ENCODE assay signal across 8 cellular contexts in the genomic region with DNA sequence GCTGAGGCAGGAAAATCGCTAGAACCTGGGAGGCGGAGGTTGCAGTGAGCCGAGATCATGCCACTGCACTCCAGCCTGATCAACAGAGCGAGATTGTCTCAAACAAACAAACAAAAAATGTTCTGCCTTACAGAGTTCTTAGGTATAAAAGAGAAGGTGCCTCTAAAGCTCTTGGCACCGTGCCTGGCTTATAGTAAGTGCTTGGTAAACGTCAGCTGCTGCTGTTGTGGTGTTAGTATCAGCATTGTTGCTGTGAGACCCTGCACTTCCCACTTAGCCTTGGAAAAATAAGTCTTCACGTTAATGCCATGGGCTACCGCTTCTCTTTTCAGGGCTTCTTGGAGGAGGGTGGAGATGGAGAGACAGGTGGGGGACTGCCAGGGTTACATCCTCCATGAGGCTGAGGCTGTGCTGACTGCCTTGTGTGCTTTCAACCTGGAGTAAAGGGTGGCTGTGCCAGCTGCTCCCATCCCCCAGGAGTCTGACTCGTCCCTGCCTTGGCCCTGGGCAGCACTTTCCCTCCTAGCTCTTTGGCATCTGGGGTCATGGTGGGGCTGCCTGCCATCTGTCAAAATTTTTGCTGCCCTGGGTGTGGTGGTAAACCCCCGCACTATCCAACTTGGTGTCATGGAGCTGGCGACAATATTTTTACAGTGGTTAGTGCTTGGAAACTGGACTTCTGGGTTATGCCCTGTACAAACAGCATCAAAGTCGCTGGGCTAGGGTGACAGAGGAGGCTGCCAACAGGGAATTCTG. TPM values are rescaled to one million over a fixed set of nuclear protein-coding genes. Genes with fewer than 3 reads are reported as not detected.
DNase-seq lines count a peak whose midpoint lies in the region; ATAC-seq and TF ChIP-seq lines count a peak whose summit lies in the region.

No MANE protein-coding gene starts in this region.

- no peak for TF ChIP-seq CTCF in esophagus squamous epithelium (IDR thresholded peaks at IDR 0.05)

- DNase-seq in NCI-H82 (lab: John Stamatoyannopoulos, UW), result peak; percentile 82
- DNase-seq in esophagus squamous epithelium (lab: John Stamatoyannopoulos, UW), result no peak
- no peak for DNase-seq in KBM-7
- DNase-seq in NCI-H1930 (lab: John Stamatoyannopoulos, UW), result no peak

- H3K9me3 ChIP-seq in HUES48 (ENCODE audit: control insufficient read depth, insufficient read depth, low read length), result no peaks in the 10 kb centered on the region
- H3K9me3 ChIP-seq in esophagus squamous epithelium, result no peaks in the 10 kb centered on the region
- H3K9me3 ChIP-seq in skeletal muscle satellite cell (replicated peaks; ENCODE audit: low read length), result no peaks in the 10 kb centered on the region

- H3K27ac ChIP-seq in HUES48 (ENCODE audit: low read depth, low read length), result peak overlapping the region; percentile 6
- H3K27ac ChIP-seq in esophagus squamous epithelium, result peak overlapping the region; percentile 29 to 86 (median 78)

- WGBS in esophagus squamous epithelium, 2 donors, result 35 to 40% methylated on average over 10 to 12 of the region's 12 CpGs

- H3K27me3 ChIP-seq in HUES48 (ENCODE audit: control insufficient read depth, insufficient read depth, low read length), result no peaks in the 10 kb centered on the region
- no peaks in the 10 kb centered on the region for H3K27me3 ChIP-seq in esophagus squamous epithelium
- no peaks in the 10 kb centered on the region for H3K27me3 ChIP-seq in skeletal muscle satellite cell (ENCODE audit: control insufficient read depth, insufficient read depth, low read length)

- peaks cover 57% of the 10 kb centered on the region for H3K4me1 ChIP-seq in HUES48 (ENCODE audit: control insufficient read depth, insufficient read depth, low read length)
- H3K4me1 ChIP-seq in esophagus squamous epithelium, result peaks cover 17 to 62% (median 48%) of the 10 kb centered on the region in 3 donors
- H3K4me1 ChIP-seq in skeletal muscle satellite cell (ENCODE audit: control insufficient read depth, insufficient read depth, low read length), result peaks cover 12% of the 10 kb centered on the region

- in situ Hi-C loops in KBM-7 (cut with MboI; ENCODE audit: low pct_unique_long_range_greater_than_20kb, low sequenced_read_pairs), result no loop called here

- no peak for TF ChIP-seq POLR2A in esophagus squamous epithelium (IDR thresholded peaks at IDR 0.05)

- intact Hi-C loops in esophagus squamous epithelium (cut with DNase I), result no loop called here

- no peak overlapping the region for H3K4me3 ChIP-seq in HUES48 (ENCODE audit: low read depth, low read length)
- peak overlapping the region in 1 of 4 donors; percentile 38 for H3K4me3 ChIP-seq in esophagus squamous epithelium
- no peak overlapping the region for H3K4me3 ChIP-seq in skeletal muscle satellite cell (ENCODE audit: low read length)

- ATAC-seq in HG02642 (IDR thresholded peaks at IDR 0.05; ENCODE audit: poor library complexity, unreplicated experiment) (no peak), HG02840 (IDR thresholded peaks at IDR 0.05; ENCODE audit: low FRiP score, unreplicated experiment) (no peak)

- H3K4me2 ChIP-seq in skeletal muscle satellite cell (ENCODE audit: low read length), result peak overlapping the region; percentile 0

- no peak overlapping the region for H3K9ac ChIP-seq in HUES48 (ENCODE audit: low read depth, low read length)
- H3K9ac ChIP-seq in skeletal muscle satellite cell (ENCODE audit: low read depth, low read length), result no peak overlapping the region

- H3K36me3 ChIP-seq in HUES48 (ENCODE audit: control insufficient read depth, insufficient read depth, low read length) (no peaks in the 10 kb centered on the region), esophagus squamous epithelium (no peaks in the 10 kb centered on the region), skeletal muscle satellite cell (ENCODE audit: insufficient read depth, low read length) (no peaks in the 10 kb centered on the region)

RNA-seq across cellular contexts. Expression of a gene that starts 17.8 kb away (rescaled TPM):
- total RNA-seq in esophagus squamous epithelium, result 10 to 100 TPM; 65.4 to 77.0 (median 71.5) TPM
- 79.3 and 86.2 TPM in 2 replicates for total RNA-seq in skeletal muscle satellite cell (2012; rRNA removed)
